In genomic region chr12:102763016-102763415, GRCh38 we compare ENCODE assay signal across 33 cellular contexts.
"Had no signal": no experiment of that assay in that cellular context is flagged by ENCODE, and none has a peak within 500 bp of the region (broad histone marks: within the 10 kb centered on the region; RNA-seq: fewer than 3 reads in every experiment).

No MANE protein-coding gene starts in this region.

- H3K4me3 ChIP-seq: cardiac muscle cell, SJCRH30, SK-N-MC had no signal

- H3K27ac Mint-ChIP-seq: activated CD4-positive, alpha-beta T cell treated with anti-CD3 and anti-CD28 coated beads for 36 hours; activated CD4-positive, alpha-beta T cell treated with anti-CD3 and anti-CD28 coated beads, Interleukin-2, amount 10 ng/mL, durations not matched to agents 7 days and 5 days; activated CD8-positive, alpha-beta T cell treated with anti-CD3 and anti-CD28 coated beads, Interleukin-2, amount 10 ng/mL, durations not matched to agents 7 days and 5 days; activated naive CD4-positive, alpha-beta T cell treated with anti-CD3 and anti-CD28 coated beads for 36 hours; activated naive CD4-positive, alpha-beta T cell treated with anti-CD3 and anti-CD28 coated beads, Interleukin-2, amount 50 U/mL, for 72 hours; activated T-helper 1 cell treated with anti-CD3 and anti-CD28 coated beads, Interleukin-12 subunit alpha, Interleukin-12 subunit beta, Interleukin-2, Interleukin-4 antibody, amounts not matched to agents 30 ng/mL and 10 ng/mL and 1 ng/mL, durations not matched to agents 14 hours and 24 hours and 36 hours; WTC11 had no signal

- H3K27ac ChIP-seq: brain microvascular endothelial cell, cardiac muscle cell, KMS-11, SJCRH30, SK-N-MC had no signal

- H3K27me3 ChIP-seq: brain microvascular endothelial cell, cardiac muscle cell, SJCRH30 had no signal

- H3K9me3 Mint-ChIP-seq: activated CD4-positive, alpha-beta T cell treated with anti-CD3 and anti-CD28 coated beads, Interleukin-2, amount 10 ng/mL, durations not matched to agents 7 days and 5 days; activated naive CD4-positive, alpha-beta T cell treated with anti-CD3 and anti-CD28 coated beads for 36 hours; activated naive CD4-positive, alpha-beta T cell treated with anti-CD3 and anti-CD28 coated beads, Interleukin-2, amount 50 U/mL, for 72 hours; activated T-cell treated with anti-CD3 and anti-CD28 coated beads, Interleukin-2, amount 50 U/mL, for 4 hours; activated T-helper 1 cell treated with anti-CD3 and anti-CD28 coated beads, Interleukin-12 subunit alpha, Interleukin-12 subunit beta, Interleukin-2, Interleukin-4 antibody, amounts not matched to agents 30 ng/mL and 10 ng/mL and 1 ng/mL, durations not matched to agents 14 hours and 24 hours and 36 hours; central memory CD8-positive, alpha-beta T cell; WTC11 had no signal

- ATAC-seq: activated CD4-positive, alpha-beta T cell treated with anti-CD3 and anti-CD28 coated beads for 36 hours; activated CD4-positive, CD25-positive, alpha-beta regulatory T cell treated with anti-CD3 and anti-CD28 coated beads, Interleukin-2, amount 50 U/mL, for 24 hours; activated CD8-positive, alpha-beta T cell treated with anti-CD3 and anti-CD28 coated beads, Interleukin-2, amount 10 ng/mL, durations not matched to agents 7 days and 5 days; activated naive CD4-positive, alpha-beta T cell treated with anti-CD3 and anti-CD28 coated beads, Interleukin-2, amount 50 U/mL, for 72 hours; activated T-cell treated with anti-CD3 and anti-CD28 coated beads, Interleukin-2, amount 50 U/mL, for 4 hours; Panc1; WTC11 had no signal

- H3K4me1 ChIP-seq: SJCRH30 had no signal

- H3K9ac ChIP-seq: KMS-11 had no signal

- H3K27me3 Mint-ChIP-seq: activated CD4-positive, alpha-beta T cell treated with anti-CD3 and anti-CD28 coated beads for 36 hours had no signal

- H3K4me1 Mint-ChIP-seq: activated CD4-positive, alpha-beta T cell treated with anti-CD3 and anti-CD28 coated beads for 36 hours; activated CD4-positive, alpha-beta T cell treated with anti-CD3 and anti-CD28 coated beads, Interleukin-2, amount 10 ng/mL, durations not matched to agents 7 days and 5 days; central memory CD8-positive, alpha-beta T cell had no signal

- DNase-seq: activated CD4-positive, alpha-beta T cell treated with anti-CD3 and anti-CD28 coated beads for 36 hours; activated CD4-positive, alpha-beta T cell treated with anti-CD3 and anti-CD28 coated beads, Interleukin-2, amount 10 ng/mL, durations not matched to agents 7 days and 5 days; activated CD4-positive, alpha-beta T cell treated with anti-CD3 and anti-CD28 coated beads, Interleukin-2, amount 50 U/mL, for 48 hours; activated CD8-positive, alpha-beta T cell treated with anti-CD3 and anti-CD28 coated beads, Interleukin-2, amount 10 ng/mL, durations not matched to agents 7 days and 5 days; activated gamma-delta T cell treated with Interleukin-2 at 50 U/mL for 16 hours; activated naive CD4-positive, alpha-beta T cell treated with anti-CD3 and anti-CD28 coated beads for 36 hours; activated T-cell treated with anti-CD3 and anti-CD28 coated beads, Interleukin-2, amount 50 U/mL, for 4 hours; amniotic stem cell; aorta; brain microvascular endothelial cell; NCI-H1092 treated with DMSO at 0.1 percent for 48 hours; NCI-H1417; NCI-H146; NCI-H187 treated with DMSO at 0.1 percent for 48 hours; NCI-H2081; NCI-H2171 treated with DMSO at 0.1 percent for 48 hours; NCI-H2227 treated with DMSO at 0.1 percent for 48 hours; NCI-H446; NCI-H510A treated with DMSO at 0.1 percent for 48 hours; NCI-H526 treated with DMSO at 0.1 percent for 48 hours; NCI-H774; SHP77; SJCRH30; T1000 had no signal

- H3K4me2 ChIP-seq: KMS-11 had no signal

- H3K36me3 ChIP-seq: brain microvascular endothelial cell, cardiac muscle cell, SJCRH30 had no signal

- H3K4me3 Mint-ChIP-seq: activated CD4-positive, alpha-beta T cell treated with anti-CD3 and anti-CD28 coated beads for 36 hours; activated CD4-positive, alpha-beta T cell treated with anti-CD3 and anti-CD28 coated beads, Interleukin-2, amount 10 ng/mL, durations not matched to agents 7 days and 5 days; activated CD8-positive, alpha-beta T cell treated with anti-CD3 and anti-CD28 coated beads, Interleukin-2, amount 10 ng/mL, durations not matched to agents 7 days and 5 days; activated naive CD4-positive, alpha-beta T cell treated with anti-CD3 and anti-CD28 coated beads for 36 hours; activated T-cell treated with anti-CD3 and anti-CD28 coated beads, Interleukin-2, amount 50 U/mL, for 4 hours; activated T-helper 1 cell treated with anti-CD3 and anti-CD28 coated beads, Interleukin-12 subunit alpha, Interleukin-12 subunit beta, Interleukin-2, Interleukin-4 antibody, amounts not matched to agents 30 ng/mL and 10 ng/mL and 1 ng/mL, durations not matched to agents 14 hours and 24 hours and 36 hours; central memory CD8-positive, alpha-beta T cell; WTC11 had no signal

- H3K9me3 ChIP-seq: SJCRH30 had no signal

- H3K36me3 Mint-ChIP-seq: activated naive CD4-positive, alpha-beta T cell treated with anti-CD3 and anti-CD28 coated beads, Interleukin-2, amount 50 U/mL, for 72 hours; WTC11 had no signal
